8 cellular contexts compared by ENCODE assay signal in the genomic region with DNA sequence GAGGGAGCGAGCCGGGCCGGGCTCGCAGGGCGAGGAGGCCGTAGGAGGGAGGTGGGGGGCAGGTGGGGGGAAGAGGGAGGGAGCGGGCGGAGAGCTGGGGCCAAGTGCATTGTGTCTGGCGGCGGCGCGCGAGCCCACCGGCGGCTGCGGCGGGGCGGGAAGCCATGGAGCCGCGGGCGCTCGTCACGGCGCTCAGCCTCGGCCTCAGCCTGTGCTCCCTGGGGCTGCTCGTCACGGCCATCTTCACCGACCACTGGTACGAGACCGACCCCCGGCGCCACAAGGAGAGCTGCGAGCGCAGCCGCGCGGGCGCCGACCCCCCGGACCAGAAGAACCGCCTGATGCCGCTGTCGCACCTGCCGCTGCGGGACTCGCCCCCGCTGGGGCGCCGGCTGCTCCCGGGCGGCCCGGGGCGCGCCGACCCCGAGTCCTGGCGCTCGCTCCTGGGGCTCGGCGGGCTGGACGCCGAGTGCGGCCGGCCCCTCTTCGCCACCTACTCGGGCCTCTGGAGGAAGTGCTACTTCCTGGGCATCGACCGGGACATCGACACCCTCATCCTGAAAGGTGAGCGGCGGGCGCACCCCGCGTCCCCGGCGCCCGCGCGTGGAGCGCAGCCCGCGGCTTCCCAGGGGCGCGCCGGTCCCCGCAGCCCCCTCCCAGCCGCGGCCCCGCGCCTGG. TPM values are rescaled to one million over a fixed set of nuclear protein-coding genes. Genes with fewer than 3 reads are reported as not detected.
DNase-seq lines count a peak whose midpoint lies in the region; ATAC-seq and TF ChIP-seq lines count a peak whose summit lies in the region.

A gene (plus strand): TSS at position 107 of the 678 bp plus-strand sequence. CDS start 58 bp downstream, at position 165.

- no peaks in the 10 kb centered on the region for H3K36me3 Mint-ChIP-seq in activated CD4-positive, alpha-beta T cell treated with anti-CD3 and anti-CD28 coated beads, Interleukin-2, amount 10 ng/mL, durations not matched to agents 7 days and 5 days (ENCODE audit: low read depth)
- peaks cover 5% of the 10 kb centered on the region for H3K36me3 Mint-ChIP-seq in activated CD4-positive, alpha-beta memory T cell treated with anti-CD3 and anti-CD28 coated beads, Interleukin-2, amount 10 ng/mL, durations not matched to agents 7 days and 5 days (ENCODE audit: low read depth)
- H3K36me3 Mint-ChIP-seq in glutamatergic neuron (ENCODE audit: unreplicated experiment) (no peaks in the 10 kb centered on the region), progenitor cell of endocrine pancreas (ENCODE audit: insufficient read depth) (no peaks in the 10 kb centered on the region)

- H3K27ac Mint-ChIP-seq in activated CD4-positive, alpha-beta T cell treated with anti-CD3 and anti-CD28 coated beads, Interleukin-2, amount 10 ng/mL, durations not matched to agents 7 days and 5 days, result no peak within 1 kb of the TSS
- no peak within 1 kb of the TSS for H3K27ac Mint-ChIP-seq in activated CD4-positive, alpha-beta memory T cell treated with anti-CD3 and anti-CD28 coated beads, Interleukin-2, amount 10 ng/mL, durations not matched to agents 7 days and 5 days
- peak within 1 kb of the TSS; percentile 88 for H3K27ac Mint-ChIP-seq in glutamatergic neuron (ENCODE audit: unreplicated experiment)
- peak within 1 kb of the TSS; percentile 98 for H3K27ac Mint-ChIP-seq in progenitor cell of endocrine pancreas

- peaks cover 76% of the 10 kb centered on the region for H3K27me3 Mint-ChIP-seq in activated CD4-positive, alpha-beta T cell treated with anti-CD3 and anti-CD28 coated beads, Interleukin-2, amount 10 ng/mL, durations not matched to agents 7 days and 5 days
- H3K27me3 Mint-ChIP-seq in activated CD4-positive, alpha-beta memory T cell treated with anti-CD3 and anti-CD28 coated beads, Interleukin-2, amount 10 ng/mL, durations not matched to agents 7 days and 5 days, result peaks cover 74% of the 10 kb centered on the region
- H3K27me3 Mint-ChIP-seq in glutamatergic neuron (ENCODE audit: unreplicated experiment) (peaks cover 18% of the 10 kb centered on the region), progenitor cell of endocrine pancreas (peaks cover 9% of the 10 kb centered on the region)

- CTCF ChIA-PET in activated CD4-positive, alpha-beta T cell treated with anti-CD3 and anti-CD28 coated beads, Interleukin-2, amount 10 ng/mL, durations not matched to agents 7 days and 5 days (lab: Charles Lee), result no interaction called here
- CTCF ChIA-PET in activated CD4-positive, alpha-beta memory T cell treated with anti-CD3 and anti-CD28 coated beads, Interleukin-2, amount 10 ng/mL, durations not matched to agents 7 days and 5 days (lab: Charles Lee), result no interaction called here

- no peaks in the 10 kb centered on the region for H3K9me3 Mint-ChIP-seq in activated CD4-positive, alpha-beta T cell treated with anti-CD3 and anti-CD28 coated beads, Interleukin-2, amount 10 ng/mL, durations not matched to agents 7 days and 5 days
- H3K9me3 Mint-ChIP-seq in activated CD4-positive, alpha-beta memory T cell treated with anti-CD3 and anti-CD28 coated beads, Interleukin-2, amount 10 ng/mL, durations not matched to agents 7 days and 5 days, result no peaks in the 10 kb centered on the region
- H3K9me3 Mint-ChIP-seq in glutamatergic neuron (ENCODE audit: unreplicated experiment), result peaks cover 8% of the 10 kb centered on the region
- H3K9me3 Mint-ChIP-seq in progenitor cell of endocrine pancreas (ENCODE audit: low read depth), result no peaks in the 10 kb centered on the region

- POLR2A ChIA-PET in activated CD4-positive, alpha-beta T cell treated with anti-CD3 and anti-CD28 coated beads, Interleukin-2, amount 10 ng/mL, durations not matched to agents 7 days and 5 days (lab: Charles Lee), result no interaction called here
- POLR2A ChIA-PET in activated CD4-positive, alpha-beta memory T cell treated with anti-CD3 and anti-CD28 coated beads, Interleukin-2, amount 10 ng/mL, durations not matched to agents 7 days and 5 days (lab: Charles Lee), result no interaction called here

- TF ChIP-seq CTCF in glutamatergic neuron (IDR thresholded peaks at IDR 0.05; ENCODE audit: partially characterized antibody, unreplicated experiment), result no peak
- no peak for TF ChIP-seq CTCF in progenitor cell of endocrine pancreas (IDR thresholded peaks at IDR 0.05; ENCODE audit: unreplicated experiment)

- no peak for ATAC-seq in GM21576 (IDR thresholded peaks at IDR 0.05; ENCODE audit: unreplicated experiment)

- H3K4me1 Mint-ChIP-seq in activated CD4-positive, alpha-beta T cell treated with anti-CD3 and anti-CD28 coated beads, Interleukin-2, amount 10 ng/mL, durations not matched to agents 7 days and 5 days, result peaks cover 11% of the 10 kb centered on the region
- H3K4me1 Mint-ChIP-seq in activated CD4-positive, alpha-beta memory T cell treated with anti-CD3 and anti-CD28 coated beads, Interleukin-2, amount 10 ng/mL, durations not matched to agents 7 days and 5 days, result peaks cover 13% of the 10 kb centered on the region
- H3K4me1 Mint-ChIP-seq in glutamatergic neuron (ENCODE audit: low read depth, unreplicated experiment), result peaks cover 3% of the 10 kb centered on the region
- peaks cover 26% of the 10 kb centered on the region for H3K4me1 Mint-ChIP-seq in progenitor cell of endocrine pancreas (ENCODE audit: low read depth)

- H3K4me3 Mint-ChIP-seq in activated CD4-positive, alpha-beta T cell treated with anti-CD3 and anti-CD28 coated beads, Interleukin-2, amount 10 ng/mL, durations not matched to agents 7 days and 5 days, result peak within 1 kb of the TSS; percentile 63
- peak within 1 kb of the TSS; percentile 34 for H3K4me3 Mint-ChIP-seq in activated CD4-positive, alpha-beta memory T cell treated with anti-CD3 and anti-CD28 coated beads, Interleukin-2, amount 10 ng/mL, durations not matched to agents 7 days and 5 days
- H3K4me3 Mint-ChIP-seq in glutamatergic neuron (ENCODE audit: unreplicated experiment) (peak within 1 kb of the TSS; percentile 100), progenitor cell of endocrine pancreas (ENCODE audit: low read depth) (peak within 1 kb of the TSS; percentile 94)

- DNase-seq in activated CD4-positive, alpha-beta T cell treated with anti-CD3 and anti-CD28 coated beads, Interleukin-2, amount 10 ng/mL, durations not matched to agents 7 days and 5 days, result no peak
- no peak for DNase-seq in activated CD4-positive, alpha-beta T cell treated with anti-CD3 and anti-CD28 coated beads for 48 hours
- DNase-seq in activated CD4-positive, alpha-beta memory T cell treated with anti-CD3 and anti-CD28 coated beads, Interleukin-2, amount 10 ng/mL, durations not matched to agents 7 days and 5 days, result no peak
- DNase-seq in glutamatergic neuron, result peak; percentile 56
- DNase-seq in progenitor cell of endocrine pancreas (ENCODE audit: low spot score, unreplicated experiment), result peak; percentile 20
- no peak for DNase-seq in HK-2 (ENCODE audit: unreplicated experiment)
- DNase-seq in activated CD4-positive, alpha-beta T cell treated with anti-CD3 and anti-CD28 coated beads, Interleukin-2, amount 50 U/mL, for 4 hours, result no peak

RNA-seq across cellular contexts. Expression of the gene that starts here (rescaled TPM):
- total RNA-seq in activated CD4-positive, alpha-beta T cell treated with anti-CD3 and anti-CD28 coated beads, Interleukin-2, amount 10 ng/mL, durations not matched to agents 7 days and 5 days, result under 1 TPM in 1 of 2 experiments, not detected in 1; 0.32 TPM
- total RNA-seq in activated CD4-positive, alpha-beta memory T cell treated with anti-CD3 and anti-CD28 coated beads, Interleukin-2, amount 10 ng/mL, durations not matched to agents 7 days and 5 days, result under 1 TPM; 0.43 TPM
- total RNA-seq in glutamatergic neuron (ENCODE audit: unreplicated experiment) (12.5 TPM), progenitor cell of endocrine pancreas (28.7 and 32.9 TPM in 2 replicates)

Comparison
In these comparisons a context has a peak if more than half of its experiments do, and no peak if none do; other contexts are left out.
1. DNase-seq: peak in glutamatergic neuron (single experiment) and progenitor cell of endocrine pancreas (single experiment); none in activated CD4-positive, alpha-beta T cell treated with anti-CD3 and anti-CD28 coated beads, Interleukin-2, amount 10 ng/mL, durations not matched to agents 7 days and 5 days (single experiment), activated CD4-positive, alpha-beta T cell treated with anti-CD3 and anti-CD28 coated beads for 48 hours (single experiment), activated CD4-positive, alpha-beta memory T cell treated with anti-CD3 and anti-CD28 coated beads, Interleukin-2, amount 10 ng/mL, durations not matched to agents 7 days and 5 days (single experiment), HK-2 (single experiment) and activated CD4-positive, alpha-beta T cell treated with anti-CD3 and anti-CD28 coated beads, Interleukin-2, amount 50 U/mL, for 4 hours (0 of 2).
2. H3K27ac Mint-ChIP-seq: peak in glutamatergic neuron (single experiment) and progenitor cell of endocrine pancreas (single experiment); none in activated CD4-positive, alpha-beta T cell treated with anti-CD3 and anti-CD28 coated beads, Interleukin-2, amount 10 ng/mL, durations not matched to agents 7 days and 5 days (single experiment) and activated CD4-positive, alpha-beta memory T cell treated with anti-CD3 and anti-CD28 coated beads, Interleukin-2, amount 10 ng/mL, durations not matched to agents 7 days and 5 days (single experiment).
3. H3K4me3 Mint-ChIP-seq: peak in every context shown above with its lines; median percentile 100 in glutamatergic neuron; 94 in progenitor cell of endocrine pancreas; 63 in activated CD4-positive, alpha-beta T cell treated with anti-CD3 and anti-CD28 coated beads, Interleukin-2, amount 10 ng/mL, durations not matched to agents 7 days and 5 days; 34 in activated CD4-positive, alpha-beta memory T cell treated with anti-CD3 and anti-CD28 coated beads, Interleukin-2, amount 10 ng/mL, durations not matched to agents 7 days and 5 days.